Comparison of ENCODE assay signal across 27 cellular contexts in genomic region chr13:97979556-97979955, GRCh38. TPM values are rescaled to one million over a fixed set of nuclear protein-coding genes. Genes with fewer than 3 reads are reported as not detected.
DNase-seq lines count a peak whose midpoint lies in the region; ATAC-seq, FAIRE-seq and TF ChIP-seq lines count a peak whose summit lies in the region.
"Had no signal": no experiment of that assay in that cellular context is flagged by ENCODE, and none has a peak within 500 bp of the region (broad histone marks: within the 10 kb centered on the region; RNA-seq: fewer than 3 reads in every experiment).

No MANE protein-coding gene starts in this region.

- TF ChIP-seq EP300 in SK-N-SH (IDR thresholded peaks at IDR 0.05; ENCODE audit: borderline replicate concordance in 1 of 2, low read depth in 1 of 2, low read length in 1 of 2) (no peak), GM12878 (IDR thresholded peaks at IDR 0.05; ENCODE audit: borderline replicate concordance in 1 of 2, control insufficient read depth in 1 of 2, low read depth in 2 of 2, low read length in 2 of 2) (no peak)

- H3K79me2 ChIP-seq in SK-N-SH (ENCODE audit: insufficient read depth) (peaks cover 77% of the 10 kb centered on the region), Loucy (ENCODE audit: insufficient read depth, low read length) (peaks cover 73% of the 10 kb centered on the region), GM12878 (ENCODE audit: control insufficient read depth, insufficient read depth, low read length) (peaks cover 59% of the 10 kb centered on the region), osteoblast (ENCODE audit: insufficient read depth, low read length) (peaks cover 71% of the 10 kb centered on the region)

- POLR2A ChIA-PET in SK-N-SH (lab: Yijun Ruan, JAX), result no interaction called here
- POLR2A ChIA-PET in GM12878 (lab: Charles Lee), result no interaction called here

- TF ChIP-seq CTCF in SK-N-SH (IDR thresholded peaks at IDR 0.05) (no peak), Loucy (conservative IDR thresholded peaks at IDR 0.05; ENCODE audit: low read length) (no peak), GM12878 (IDR thresholded peaks at IDR 0.05 in 2 of 3, conservative IDR thresholded peaks at IDR 0.05 in 1 of 3; ENCODE audit: control insufficient read depth in 2 of 3, extremely low read depth in 1 of 3, insufficient read depth in 1 of 3, low read depth in 3 of 3, low read length in 3 of 3) (no peak), osteoblast (IDR thresholded peaks at IDR 0.05; ENCODE audit: extremely low read depth, low read depth, low read length) (no peak), vagina (IDR thresholded peaks at IDR 0.05) (no peak)

- DNase-seq in SK-N-SH (no peak), GM12878 (ENCODE audit: low read depth, low spot score) (no peak), osteoblast (ENCODE audit: insufficient read length, low spot score, missing footprints) (no peak), NCI-H526 (lab: John Stamatoyannopoulos, UW) (no peak), vagina (ENCODE audit: extremely low spot score in 2 of 2) (no peak), H7 (no peak)
- DNase-seq: activated CD4-positive, alpha-beta memory T cell treated with anti-CD3 and anti-CD28 coated beads for 36 hours; activated CD4-positive, CD25-positive, alpha-beta regulatory T cell; activated naive CD4-positive, alpha-beta T cell treated with anti-CD3 and anti-CD28 coated beads, Interleukin-2, amount 50 U/mL, for 16 hours; activated T-cell treated with anti-CD3 and anti-CD28 coated beads for 4 hours; BE2C; DMS79 treated with DMSO at 0.1 percent for 48 hours; effector memory CD8-positive, alpha-beta T cell; glutamatergic neuron; left lung; MM.1S; NCI-H1694; NCI-H748 treated with DMSO at 0.1 percent for 48 hours; OCI-M1; stimulated activated CD4-positive, alpha-beta T cell treated with anti-CD3 and anti-CD28 coated beads, Interleukin-1b, Interleukin-23, amount 100 ng/mL, for 48 hours; stimulated activated naive B cell treated with anti-CD40 and anti-IgM and Interleukin-4, amounts not matched to agents 10 μg/mL and 1 μg/mL and 100 μg/mL, for 72 hours; T-helper 9 cell had no signal

- CTCF ChIA-PET in SK-N-SH (lab: Yijun Ruan, JAX) (interaction anchor here (1.0 kb wide), 1 partner anchor 54 kb away, joined by 3 read pairs; no protein-coding TSS in a partner anchor), GM12878 (lab: Yijun Ruan, JAX) (interaction anchor here (0.8 kb wide), 1 partner anchor 124 kb away, joined by 4 read pairs; no protein-coding TSS in a partner anchor)

- ATAC-seq in SK-N-SH treated with all-trans-retinoic acid at 6 μM for 48 hours (no peak), GM12878 (no peak)
- ATAC-seq: effector memory CD8-positive, alpha-beta T cell; left lung; stimulated activated naive B cell treated with anti-CD40 and anti-IgM and Interleukin-4, amounts not matched to agents 10 μg/mL and 1 μg/mL and 100 μg/mL, for 72 hours had no signal

- H3K4me1 ChIP-seq in SK-N-SH (ENCODE audit: control insufficient read depth in 1 of 2, insufficient read depth in 2 of 2, low read depth in 1 of 2, low read length in 1 of 2), result peaks cover 16 to 22% of the 10 kb centered on the region in 2 experiments; a peak in 3 of 4 replicates
- peaks cover 48% of the 10 kb centered on the region for H3K4me1 ChIP-seq in Loucy (ENCODE audit: insufficient read depth, low read length, poor library complexity, severe bottlenecking)
- peaks cover 6% of the 10 kb centered on the region; the same call in 1 of the 2 replicates for H3K4me1 ChIP-seq in GM12878 (ENCODE audit: control insufficient read depth, insufficient read depth, low read length)
- peaks cover 46% of the 10 kb centered on the region for H3K4me1 ChIP-seq in osteoblast (ENCODE audit: insufficient read depth, low read length)
- peaks cover 30% of the 10 kb centered on the region for H3K4me1 ChIP-seq in vagina
- H3K4me1 ChIP-seq: BE2C had no signal

- no peak for TF ChIP-seq POLR2A in GM12878 (IDR thresholded peaks at IDR 0.05; ENCODE audit: low read depth, low read length)
- TF ChIP-seq POLR2A in vagina (IDR thresholded peaks at IDR 0.05), result no peak

- H3K9ac ChIP-seq in SK-N-SH (no peak overlapping the region), Loucy (ENCODE audit: low read depth, low read length, poor library complexity, severe bottlenecking) (peak overlapping the region; percentile 78), GM12878 (ENCODE audit: control insufficient read depth, insufficient read depth, low read length) (no peak overlapping the region)

- H3K36me3 ChIP-seq in SK-N-SH (replicated peaks in 1 of 2; ENCODE audit: control insufficient read depth in 1 of 2, insufficient read depth in 2 of 2, low read length in 1 of 2) (peaks cover 15 to 30% of the 10 kb centered on the region in 2 experiments), Loucy (ENCODE audit: insufficient read depth, low read length) (peaks cover 13% of the 10 kb centered on the region), GM12878 (ENCODE audit: control insufficient read depth in 2 of 2, insufficient read depth in 2 of 2, low read length in 1 of 2) (no peaks in the 10 kb centered on the region; a peak in 2 of 4 replicates), osteoblast (ENCODE audit: insufficient read depth, low read length) (peaks cover 18% of the 10 kb centered on the region), vagina (no peaks in the 10 kb centered on the region), H7 (replicated peaks; ENCODE audit: control insufficient read depth, insufficient read depth, low read length) (peaks cover 4% of the 10 kb centered on the region)

- SMC1A ChIA-PET in GM12878 (lab: Charles Lee; ENCODE audit: uncharacterized antibody, unreplicated experiment), result no interaction called here

- H3K27ac ChIP-seq in SK-N-SH (ENCODE audit: low read depth in 2 of 2, low read length in 1 of 2), result peak overlapping the region in 1 of 2 experiments; percentile 72; a peak in 2 of 4 replicates
- H3K27ac ChIP-seq in GM12878 (ENCODE audit: control insufficient read depth, insufficient read depth), result no peak overlapping the region
- peak overlapping the region; percentile 79 for H3K27ac ChIP-seq in osteoblast (ENCODE audit: low read depth, low read length)
- no peak overlapping the region for H3K27ac ChIP-seq in vagina
- H3K27ac ChIP-seq: 22Rv1, left lung had no signal

- TF ChIP-seq RAD21 in SK-N-SH (IDR thresholded peaks at IDR 0.05; ENCODE audit: low read length) (no peak), GM12878 (IDR thresholded peaks at IDR 0.05; ENCODE audit: insufficient read depth, low read depth, low read length) (no peak)

- no TSS peak for BruUV-seq in GM12878 (replicated peaks; lab: Mats Ljungman, UMichigan)

- H3K4me2 ChIP-seq in SK-N-SH (peak overlapping the region; percentile 86), Loucy (ENCODE audit: low read depth, low read length, poor library complexity, severe bottlenecking) (peak overlapping the region; percentile 83), GM12878 (ENCODE audit: control insufficient read depth, insufficient read depth) (peak overlapping the region; percentile 67), osteoblast (ENCODE audit: insufficient read depth, low read length) (peak overlapping the region; percentile 89)

- intact Hi-C loops in GM12878 (cut with micrococcal nuclease; ENCODE audit: unreplicated experiment), result loop anchor here (10.0 kb wide), 2 partner anchors 125 to 545 kb away; partner anchors contain the start of gene RAP2A
- intact Hi-C loops in vagina (cut with DNase I), result loop anchor here (5.0 kb wide), 2 partner anchors 122 to 732 kb away; no protein-coding TSS in a partner anchor

- H3K9me3 ChIP-seq in SK-N-SH (no peaks in the 10 kb centered on the region), Loucy (ENCODE audit: insufficient read depth, low read depth, low read length) (no peaks in the 10 kb centered on the region), GM12878 (replicated peaks; ENCODE audit: control insufficient read depth, insufficient read depth, low read length) (no peaks in the 10 kb centered on the region), osteoblast (ENCODE audit: low read depth, low read length) (no peaks in the 10 kb centered on the region), vagina (no peaks in the 10 kb centered on the region)
- H3K9me3 ChIP-seq: BE2C, left lung, tibial nerve had no signal

- H4K20me1 ChIP-seq in SK-N-SH (ENCODE audit: insufficient read depth) (peaks cover 28% of the 10 kb centered on the region), Loucy (ENCODE audit: insufficient read depth, low read length, poor library complexity, severe bottlenecking) (peaks cover 66% of the 10 kb centered on the region), GM12878 (ENCODE audit: control insufficient read depth, insufficient read depth) (no peaks in the 10 kb centered on the region), osteoblast (ENCODE audit: insufficient read depth, low read length) (no peaks in the 10 kb centered on the region)

- H3K4me3 ChIP-seq in SK-N-SH (ENCODE audit: low read depth in 2 of 2, low read length in 1 of 2), result no peak overlapping the region; a peak in 1 of 4 replicates
- peak overlapping the region; percentile 94 for H3K4me3 ChIP-seq in Loucy (ENCODE audit: low read length, poor library complexity, severe bottlenecking)
- no peak overlapping the region for H3K4me3 ChIP-seq in GM12878
- H3K4me3 ChIP-seq in osteoblast (ENCODE audit: insufficient read depth, low read length), result no peak overlapping the region
- H3K4me3 ChIP-seq in vagina, result no peak overlapping the region
- H3K4me3 ChIP-seq in H7 (ENCODE audit: insufficient read depth, low read depth, low read length), result no peak overlapping the region
- H3K4me3 ChIP-seq: left lung, tibial nerve had no signal

- in situ Hi-C loops in GM12878 (cut with MboI), result no loop called here

- H3F3A ChIP-seq in SK-N-SH (replicated peaks; ENCODE audit: insufficient read depth) (peaks cover 15% of the 10 kb centered on the region), Loucy (ENCODE audit: low read depth) (no peaks in the 10 kb centered on the region)

- H3K27me3 ChIP-seq in SK-N-SH (ENCODE audit: insufficient read depth) (no peaks in the 10 kb centered on the region), Loucy (ENCODE audit: insufficient read depth, low read length, poor library complexity, severe bottlenecking) (no peaks in the 10 kb centered on the region), GM12878 (replicated peaks in 1 of 2; ENCODE audit: control insufficient read depth in 2 of 2, insufficient read depth in 2 of 2, low read length in 1 of 2) (no peaks in the 10 kb centered on the region), osteoblast (ENCODE audit: insufficient read depth, low read length) (no peaks in the 10 kb centered on the region), vagina (no peaks in the 10 kb centered on the region), H7 (ENCODE audit: control insufficient read depth, insufficient read depth, low read length) (no peaks in the 10 kb centered on the region)
- H3K27me3 ChIP-seq: BE2C, left lung, tibial nerve had no signal

- RAD21 ChIA-PET in GM12878 (lab: Charles Lee; ENCODE audit: unreplicated experiment), result interaction anchor here (2.4 kb wide), 1 partner anchor 7 kb away, joined by 10 read pairs; no protein-coding TSS in a partner anchor

- no peaks in the 10 kb centered on the region for H3K9me2 ChIP-seq in SK-N-SH
- no peaks in the 10 kb centered on the region for H3K9me2 ChIP-seq in Loucy (replicated peaks; ENCODE audit: low read depth, low read length)

- no peak for FAIRE-seq in GM12878 (lab: Jason Lieb, UNC)
- FAIRE-seq: colon had no signal

- H2AFZ ChIP-seq in SK-N-SH (ENCODE audit: low read depth), result no peak overlapping the region
- H2AFZ ChIP-seq in Loucy (ENCODE audit: low read length), result no peak overlapping the region
- no peak overlapping the region for H2AFZ ChIP-seq in GM12878 (ENCODE audit: control insufficient read depth, low read depth, low read length)
- H2AFZ ChIP-seq in osteoblast (ENCODE audit: low read length), result no peak overlapping the region

RNA-seq across cellular contexts. Expression of gene IPO5, which starts 26.1 kb away (rescaled TPM):
- polyA plus RNA-seq in SK-N-SH (2012; rRNA removed) (77.1 and 91.8 TPM in 2 replicates), GM12878 (2011; rRNA removed) (159 and 175 TPM in 2 replicates), GM12878 (2014; fragmentation: Illumina TruSeq; extraction: Trizol) (160 and 184 TPM in 2 replicates), GM12878 (2014; fragmentation: Nextera tagmentation; extraction: Ambion mirVana) (10 to 100 TPM; 45.7 to 53.4 TPM), GM12878 (2014; rRNA removed) (95.4 and 123 TPM in 2 replicates), GM12878 (2016; fragmentation: Nextera tagmentation; extraction: Ambion mirVana) (100 to 1,000 TPM; 105 to 120 TPM)
- 94.2 and 97.4 TPM in 2 replicates for polyA plus RNA-seq in SK-N-SH (2012; cell fraction: cytosol; rRNA removed)
- 62.2 and 136 TPM in 2 replicates for polyA plus RNA-seq in SK-N-SH (2012; cell fraction: nucleus; rRNA removed)
- total RNA-seq in GM12878 (2013; cell fraction: nucleolus; rRNA removed), result 120 and 141 TPM in 2 replicates
- total RNA-seq in GM12878 (2014; rRNA removed) (196 and 216 TPM in 2 replicates), GM12878 (2014; rRNA removed; fragmentation: Illumina TruSeq; extraction: Trizol) (143 and 144 TPM in 2 replicates), GM12878 (2021) (186 and 189 TPM in 2 replicates), osteoblast (316 and 317 TPM in 2 replicates), vagina (79.1 TPM)
- 75.5 TPM for polyA plus RNA-seq in GM12878 (2011; ENCODE audit: low read depth)
- polyA plus RNA-seq in GM12878 (2011; cell fraction: cytosol; rRNA removed), result 105 and 109 TPM in 2 replicates
- polyA plus RNA-seq in GM12878 (2011; cell fraction: nucleus; rRNA removed), result 81.8 and 94.4 TPM in 2 replicates
- polyA plus RNA-seq in GM12878 (2012), result 82.1 and 94.7 TPM in 2 replicates
- polyA minus RNA-seq in GM12878 (2011; rRNA and poly(A)+ RNA removed), result 184 and 277 TPM in 2 replicates
- polyA minus RNA-seq in GM12878 (2011; cell fraction: cytosol; rRNA and poly(A)+ RNA removed), result 80.5 and 113 TPM in 2 replicates
- 45.8 and 80.3 TPM in 2 replicates for polyA minus RNA-seq in GM12878 (2011; cell fraction: nucleus; rRNA and poly(A)+ RNA removed)
- 394 and 404 TPM in 2 replicates for total RNA-seq in H7 (2014; rRNA removed; shearing (Covaris generic))
